1 cellular context compared by ENCODE assay signal in the genomic region with DNA sequence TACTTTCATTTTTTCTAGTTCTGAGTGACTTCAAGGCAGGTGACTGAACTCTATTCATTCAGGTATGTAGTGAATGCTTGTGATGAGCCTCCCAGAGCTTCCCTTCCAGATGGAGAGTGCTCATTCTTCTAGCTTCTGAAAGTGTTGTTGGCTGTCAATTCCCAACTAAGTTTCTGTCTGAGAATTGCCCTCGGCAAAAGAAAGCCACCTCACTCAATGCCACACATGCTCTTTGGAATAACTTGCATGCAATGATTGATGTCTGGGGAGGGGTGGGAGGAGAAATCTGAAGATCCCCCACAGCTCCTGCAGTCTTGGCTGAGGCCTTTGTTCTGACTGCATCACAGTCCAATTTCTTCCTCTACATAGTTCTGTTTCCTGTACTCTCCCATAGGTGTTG.
TF ChIP-seq lines count a peak whose summit lies in the region.

No MANE protein-coding gene starts in this region.

TF ChIP-seq in GM23338, 12 proteins besides CTCF, POLR2A, EP300 and RAD21 (continued from another document):
- TF ChIP-seq ZNF462 (CRISPR knock-in tag; IDR thresholded peaks at IDR 0.05) (no peak), CREB1 (CRISPR knock-in tag; IDR thresholded peaks at IDR 0.05; ENCODE audit: low read depth) (no peak), ETS1 (IDR thresholded peaks at IDR 0.05) (no peak)
TF ChIP-seq in GM23338: peak in this region for 0.
